ENCODE assay signal across 2 cellular contexts in genomic region chrX:129763666-129764065, GRCh38.
A peak's percentile ranks its signal among the peaks of the same experiment; 100 is the strongest.
TF ChIP-seq lines count a peak whose summit lies in the region.

No MANE protein-coding gene starts in this region.

TF ChIP-seq in A549, 52 proteins besides CTCF, POLR2A, EP300 and RAD21:
- TF ChIP-seq RCOR1 (IDR thresholded peaks at IDR 0.05; ENCODE audit: low read depth, low read length) (no peak), MAFK (IDR thresholded peaks at IDR 0.05; ENCODE audit: partially characterized antibody) (peak; percentile 77)

TF ChIP-seq in IMR-90, 13 proteins besides CTCF, POLR2A, EP300 and RAD21:
- TF ChIP-seq MAFK (IDR thresholded peaks at IDR 0.05; ENCODE audit: low read depth, low read length) (peak; percentile 79), MXI1 (IDR thresholded peaks at IDR 0.05; ENCODE audit: borderline replicate concordance, low read depth, low read length) (no peak)
TF ChIP-seq in IMR-90: peak in this region for 1.
